In genomic region chr6:134938896-134939295, GRCh38 we compare ENCODE assay signal across 10 cellular contexts. TPM values are rescaled to one million over a fixed set of nuclear protein-coding genes. Genes with fewer than 3 reads are reported as not detected.
DNase-seq lines count a peak whose midpoint lies in the region; ATAC-seq lines count a peak whose summit lies in the region.
"Had no signal": no experiment of that assay in that cellular context is flagged by ENCODE, and none has a peak within 500 bp of the region (broad histone marks: within the 10 kb centered on the region; RNA-seq: fewer than 3 reads in every experiment).

No MANE protein-coding gene starts in this region.

- no peaks in the 10 kb centered on the region for H3K36me3 Mint-ChIP-seq in activated CD4-positive, alpha-beta memory T cell treated with anti-CD3 and anti-CD28 coated beads, Interleukin-2, amount 10 ng/mL, durations not matched to agents 7 days and 5 days (ENCODE audit: low read depth)
- peaks cover 0 to 13% (median 0%) of the 10 kb centered on the region in 3 donors for H3K36me3 Mint-ChIP-seq in naive thymus-derived CD8-positive, alpha-beta T cell

- H3K4me3 ChIP-seq in BLaER1 (no peak overlapping the region), aorta (ENCODE audit: low read length in 2 of 2) (no peak overlapping the region)
- H3K4me3 ChIP-seq: breast epithelium, heart left ventricle had no signal

- 89 to 91% methylated on average over 5 of the region's 5 CpGs for WGBS in aorta, 2 donors

- H3K27ac Mint-ChIP-seq in activated CD4-positive, alpha-beta memory T cell treated with anti-CD3 and anti-CD28 coated beads, Interleukin-2, amount 10 ng/mL, durations not matched to agents 7 days and 5 days, result no peak overlapping the region
- peak overlapping the region in 3 of 10 donors; percentile 37 to 68 (median 41) for H3K27ac Mint-ChIP-seq in naive thymus-derived CD8-positive, alpha-beta T cell

- peak overlapping the region; percentile 34 for H3K4me2 ChIP-seq in BLaER1

- H3K9ac ChIP-seq in BLaER1, result 0 out of 2 replicates have a peak overlapping the region, but pooled peaks have one; percentile 3

- H3K4me1 ChIP-seq in BLaER1, result peaks cover 11% of the 10 kb centered on the region
- no peaks in the 10 kb centered on the region for H3K4me1 ChIP-seq in aorta (ENCODE audit: control insufficient read depth in 1 of 2, insufficient read depth in 2 of 2, low read length in 2 of 2)
- H3K4me1 ChIP-seq: breast epithelium, heart left ventricle had no signal

- H4K20me1 ChIP-seq in BLaER1, result no peaks in the 10 kb centered on the region

- H3K36me3 ChIP-seq in BLaER1 (no peaks in the 10 kb centered on the region), aorta (ENCODE audit: control insufficient read depth in 1 of 2, insufficient read depth in 2 of 2, low read length in 1 of 2) (peaks cover 0 to 3% of the 10 kb centered on the region in 2 donors)
- H3K36me3 ChIP-seq: breast epithelium, heart left ventricle had no signal

- no peak overlapping the region for H3K27ac ChIP-seq in BLaER1
- no peak overlapping the region for H3K27ac ChIP-seq in aorta (ENCODE audit: low read depth in 1 of 2, low read length in 2 of 2)
- H3K27ac ChIP-seq: breast epithelium, heart left ventricle had no signal

- peaks cover 12% of the 10 kb centered on the region for H3K4me1 Mint-ChIP-seq in activated CD4-positive, alpha-beta memory T cell treated with anti-CD3 and anti-CD28 coated beads, Interleukin-2, amount 10 ng/mL, durations not matched to agents 7 days and 5 days
- peaks cover 3 to 11% (median 7%) of the 10 kb centered on the region in 4 donors for H3K4me1 Mint-ChIP-seq in naive thymus-derived CD8-positive, alpha-beta T cell

- CTCF ChIA-PET in activated CD4-positive, alpha-beta memory T cell treated with anti-CD3 and anti-CD28 coated beads, Interleukin-2, amount 10 ng/mL, durations not matched to agents 7 days and 5 days (lab: Charles Lee), result interaction anchor here (0.9 to 3.5 kb wide), 9 partner anchors 10 to 827 kb away, joined by 3 to 32 read pairs (median 13); partner anchors contain the start of genes ALDH8A1 and HBS1L

- POLR2A ChIA-PET in activated CD4-positive, alpha-beta memory T cell treated with anti-CD3 and anti-CD28 coated beads, Interleukin-2, amount 10 ng/mL, durations not matched to agents 7 days and 5 days (lab: Charles Lee), result interaction anchor here (0.9 kb wide), 1 partner anchor 765 kb away, joined by 4 read pairs; no protein-coding TSS in a partner anchor
- POLR2A ChIA-PET in naive thymus-derived CD8-positive, alpha-beta T cell (lab: Charles Lee), result no interaction called here

- H3K9me3 ChIP-seq in BLaER1 (no peaks in the 10 kb centered on the region), aorta (ENCODE audit: control insufficient read depth, low read length) (no peaks in the 10 kb centered on the region)
- H3K9me3 ChIP-seq: breast epithelium, heart left ventricle had no signal

- peak; percentile 52 for DNase-seq in activated CD4-positive, alpha-beta memory T cell treated with anti-CD3 and anti-CD28 coated beads, Interleukin-2, amount 10 ng/mL, durations not matched to agents 7 days and 5 days
- DNase-seq in naive thymus-derived CD8-positive, alpha-beta T cell, result peak in 9 of 10 donors; percentile 8 to 53 (median 35)
- DNase-seq in NCI-H2227 treated with DMSO at 0.1 percent for 48 hours (lab: John Stamatoyannopoulos, UW) (no peak), SW 1271 (lab: John Stamatoyannopoulos, UW) (no peak), aorta (no peak), dedifferentiated amniotic fluid mesenchymal stem cell (ENCODE audit: extremely low spot score) (no peak)
- DNase-seq: heart left ventricle had no signal

- H3K4me3 Mint-ChIP-seq in activated CD4-positive, alpha-beta memory T cell treated with anti-CD3 and anti-CD28 coated beads, Interleukin-2, amount 10 ng/mL, durations not matched to agents 7 days and 5 days, result no peak overlapping the region
- no peak overlapping the region for H3K4me3 Mint-ChIP-seq in naive thymus-derived CD8-positive, alpha-beta T cell

- H3K27me3 Mint-ChIP-seq in activated CD4-positive, alpha-beta memory T cell treated with anti-CD3 and anti-CD28 coated beads, Interleukin-2, amount 10 ng/mL, durations not matched to agents 7 days and 5 days, result no peaks in the 10 kb centered on the region
- no peaks in the 10 kb centered on the region for H3K27me3 Mint-ChIP-seq in naive thymus-derived CD8-positive, alpha-beta T cell

- H3K9me3 Mint-ChIP-seq in activated CD4-positive, alpha-beta memory T cell treated with anti-CD3 and anti-CD28 coated beads, Interleukin-2, amount 10 ng/mL, durations not matched to agents 7 days and 5 days, result no peaks in the 10 kb centered on the region
- H3K9me3 Mint-ChIP-seq in naive thymus-derived CD8-positive, alpha-beta T cell, result no peaks in the 10 kb centered on the region

- intact Hi-C loops in aorta (cut with DNase I), result no loop called here

- ATAC-seq in GM21786 (IDR thresholded peaks at IDR 0.05; ENCODE audit: unreplicated experiment) (peak; percentile 61), aorta (ENCODE audit: low FRiP score) (no peak)
- ATAC-seq in naive thymus-derived CD8-positive, alpha-beta T cell, result peak; percentile 92 to 98
- ATAC-seq: heart left ventricle had no signal

- H3K27me3 ChIP-seq in BLaER1 (no peaks in the 10 kb centered on the region), aorta (ENCODE audit: control insufficient read depth in 1 of 2, insufficient read depth in 2 of 2, low read length in 1 of 2) (no peaks in the 10 kb centered on the region)
- H3K27me3 ChIP-seq: breast epithelium, heart left ventricle had no signal

RNA-seq across cellular contexts. Expression of gene ALDH8A1, which starts 11.0 kb away (rescaled TPM):
- 1 to 10 TPM in 1 of 2 experiments, under 1 TPM in 1; 0.85 to 1.2 TPM for total RNA-seq in activated CD4-positive, alpha-beta memory T cell treated with anti-CD3 and anti-CD28 coated beads, Interleukin-2, amount 10 ng/mL, durations not matched to agents 7 days and 5 days
- total RNA-seq in naive thymus-derived CD8-positive, alpha-beta T cell, result 1 to 10 TPM; 4.5 to 7.6 TPM
- polyA plus RNA-seq in naive thymus-derived CD8-positive, alpha-beta T cell, result under 1 TPM in 2 of 3 donors, not detected in 1; 0.12 to 0.25 TPM
- total RNA-seq in aorta, result 1 to 10 TPM; 1.6 to 4.1 TPM
- polyA plus RNA-seq in aorta, result 1 to 10 TPM in 1 of 2 donors, under 1 TPM in 1; 0.75 to 1.8 TPM

Comparison
In these comparisons a context has a peak if more than half of its experiments do, and no peak if none do; other contexts are left out.
1. DNase-seq: peak in activated CD4-positive, alpha-beta memory T cell treated with anti-CD3 and anti-CD28 coated beads, Interleukin-2, amount 10 ng/mL, durations not matched to agents 7 days and 5 days (single experiment) and naive thymus-derived CD8-positive, alpha-beta T cell (9 of 10); none in NCI-H2227 treated with DMSO at 0.1 percent for 48 hours (single experiment), SW 1271 (0 of 2), aorta (0 of 2) and dedifferentiated amniotic fluid mesenchymal stem cell (single experiment).